Comparison of ENCODE assay signal across 9 cellular contexts in genomic region chr18:63161728-63162195, GRCh38.
A peak's percentile ranks its signal among the peaks of the same experiment; 100 is the strongest.
DNase-seq lines count a peak whose midpoint lies in the region; FAIRE-seq and TF ChIP-seq lines count a peak whose summit lies in the region.
"Had no signal": no experiment of that assay in that cellular context is flagged by ENCODE, and none has a peak within 500 bp of the region (broad histone marks: within the 10 kb centered on the region; RNA-seq: fewer than 3 reads in every experiment).

No MANE protein-coding gene starts in this region.

- peaks cover 48% of the 10 kb centered on the region for H3K4me1 Mint-ChIP-seq in nephron

- H3K27me3 Mint-ChIP-seq in nephron (ENCODE audit: low read depth): no peaks in the 10 kb centered on the region

- no peaks in the 10 kb centered on the region for H3K9me3 ChIP-seq in stomach smooth muscle (ENCODE audit: control insufficient read depth in 2 of 2, low read length in 2 of 2)

- H3K27ac ChIP-seq in stomach smooth muscle (ENCODE audit: low read length): peak overlapping the region; percentile 53
- H3K27ac ChIP-seq: cardiac muscle cell had no signal

- no peaks in the 10 kb centered on the region for H3K9me3 Mint-ChIP-seq in nephron

- H3K36me3 ChIP-seq in stomach smooth muscle (ENCODE audit: control insufficient read depth in 2 of 2, insufficient read depth in 2 of 2, low read length in 2 of 2): no peaks in the 10 kb centered on the region
- H3K36me3 ChIP-seq: cardiac muscle cell had no signal

- H3K27me3 ChIP-seq in stomach smooth muscle (ENCODE audit: control insufficient read depth in 1 of 2, insufficient read depth in 2 of 2, low read length in 2 of 2): no peaks in the 10 kb centered on the region
- H3K27me3 ChIP-seq: cardiac muscle cell had no signal

- H3K36me3 Mint-ChIP-seq in nephron (ENCODE audit: low read depth): no peaks in the 10 kb centered on the region

- H3K9ac ChIP-seq in stomach smooth muscle (ENCODE audit: low read length in 2 of 2): peak overlapping the region in 1 of 2 donors; percentile 34

- peak overlapping the region; percentile 65 to 85 (median 71) for H3K27ac Mint-ChIP-seq in nephron

- DNase-seq in GM04504 (ENCODE audit: low read depth): peak; percentile 43
- peak; percentile 82 for DNase-seq in H4 (ENCODE audit: low spot score)
- DNase-seq in NAMALWA (ENCODE audit: low spot score): peak; percentile 37
- peak; percentile 45 to 66 for DNase-seq in activated CD8-positive, alpha-beta memory T cell treated with anti-CD3 and anti-CD28 coated beads for 1 hour (ENCODE audit: extremely low read depth in 1 of 2, low read depth in 1 of 2)
- no peak for DNase-seq in NCI-H1092 (lab: John Stamatoyannopoulos, UW)

- FAIRE-seq in endometrium (lab: Jason Lieb, UNC): peak; percentile 67

- peaks cover 14% of the 10 kb centered on the region for H3K4me1 ChIP-seq in stomach smooth muscle (ENCODE audit: control insufficient read depth, insufficient read depth, low read length)

- H3K4me3 ChIP-seq in stomach smooth muscle (ENCODE audit: low read length in 2 of 2): peak overlapping the region in 1 of 2 donors; percentile 20
- H3K4me3 ChIP-seq: cardiac muscle cell had no signal

- no peak for TF ChIP-seq CTCF in nephron (IDR thresholded peaks at IDR 0.05; ENCODE audit: unreplicated experiment in 3 of 3)

- peak overlapping the region in 1 of 3 experiments; percentile 52 for H3K4me3 Mint-ChIP-seq in nephron
